In genomic region chr3:37814547-37814946, GRCh38 we compare ENCODE assay signal across 9 cellular contexts. TPM values are rescaled to one million over a fixed set of nuclear protein-coding genes. Genes with fewer than 3 reads are reported as not detected.
A peak's percentile ranks its signal among the peaks of the same experiment; 100 is the strongest.
DNase-seq lines count a peak whose midpoint lies in the region; ATAC-seq and TF ChIP-seq lines count a peak whose summit lies in the region.
"Had no signal": no experiment of that assay in that cellular context is flagged by ENCODE, and none has a peak within 500 bp of the region (broad histone marks: within the 10 kb centered on the region; RNA-seq: fewer than 3 reads in every experiment).

No MANE protein-coding gene starts in this region.

- H3K9me3 ChIP-seq in HEK293 (ENCODE audit: control insufficient read depth, insufficient read depth, low read depth, low read length) (no peaks in the 10 kb centered on the region), esophagus squamous epithelium (no peaks in the 10 kb centered on the region)

- no peaks in the 10 kb centered on the region for H3K36me3 ChIP-seq in BJ (ENCODE audit: control insufficient read depth, insufficient read depth, low read length)
- no peaks in the 10 kb centered on the region for H3K36me3 ChIP-seq in HEK293 (ENCODE audit: control insufficient read depth in 2 of 2, insufficient read depth in 1 of 2, low read length in 2 of 2)
- peaks cover 0 to 38% (median 0%) of the 10 kb centered on the region in 3 donors for H3K36me3 ChIP-seq in esophagus squamous epithelium

- peaks cover 10% of the 10 kb centered on the region for H3K27me3 Mint-ChIP-seq in stimulated activated memory B cell treated with anti-CD40 and anti-IgM and Interleukin-4, amounts not matched to agents 10 μg/mL and 1 μg/mL and 100 μg/mL, for 72 hours
- H3K27me3 Mint-ChIP-seq in natural killer cell treated with Interleukin-12 subunit alpha and Interleukin-12 subunit beta and Interleukin-15 and Interleukin-18, amount 100 ng/mL, for 72 hours, result peaks cover 4 to 18% of the 10 kb centered on the region in 2 donors

- no peaks in the 10 kb centered on the region for H3K27me3 ChIP-seq in BJ (ENCODE audit: control insufficient read depth, insufficient read depth, low read length)
- no peaks in the 10 kb centered on the region for H3K27me3 ChIP-seq in esophagus squamous epithelium

- H3K4me3 Mint-ChIP-seq in stimulated activated memory B cell treated with anti-CD40 and anti-IgM and Interleukin-4, amounts not matched to agents 10 μg/mL and 1 μg/mL and 100 μg/mL, for 72 hours, result no peak overlapping the region
- H3K4me3 Mint-ChIP-seq in natural killer cell treated with Interleukin-12 subunit alpha and Interleukin-12 subunit beta and Interleukin-15 and Interleukin-18, amount 100 ng/mL, for 72 hours, result no peak overlapping the region

- intact Hi-C loops in esophagus squamous epithelium (cut with DNase I), result no loop called here

- TF ChIP-seq CTCF in BJ (IDR thresholded peaks at IDR 0.05; ENCODE audit: insufficient read depth, low read depth, low read length), result peak; percentile 27
- TF ChIP-seq CTCF in HEK293 (tag by site-specific recombination; IDR thresholded peaks at IDR 0.05), result no peak
- peak in 3 of 6 experiments; percentile 10 to 22 (median 13) for TF ChIP-seq CTCF in esophagus squamous epithelium (IDR thresholded peaks at IDR 0.05)

- no peak for TF ChIP-seq POLR2A in esophagus squamous epithelium (IDR thresholded peaks at IDR 0.05)

- H3K27ac Mint-ChIP-seq in stimulated activated memory B cell treated with anti-CD40 and anti-IgM and Interleukin-4, amounts not matched to agents 10 μg/mL and 1 μg/mL and 100 μg/mL, for 72 hours, result no peak overlapping the region
- no peak overlapping the region for H3K27ac Mint-ChIP-seq in natural killer cell treated with Interleukin-12 subunit alpha and Interleukin-12 subunit beta and Interleukin-15 and Interleukin-18, amount 100 ng/mL, for 72 hours

- ATAC-seq in SK-N-SH treated with all-trans-retinoic acid at 6 μM for 48 hours (peak; percentile 63), GM19351 (IDR thresholded peaks at IDR 0.05; ENCODE audit: unreplicated experiment) (no peak)
- no peak for ATAC-seq in stimulated activated memory B cell treated with anti-CD40 and anti-IgM and Interleukin-4, amounts not matched to agents 10 μg/mL and 1 μg/mL and 100 μg/mL, for 72 hours
- ATAC-seq in natural killer cell treated with Interleukin-12 subunit alpha and Interleukin-12 subunit beta and Interleukin-15 and Interleukin-18, amount 100 ng/mL, for 72 hours, result no peak

- no peaks in the 10 kb centered on the region for H3K36me3 Mint-ChIP-seq in stimulated activated memory B cell treated with anti-CD40 and anti-IgM and Interleukin-4, amounts not matched to agents 10 μg/mL and 1 μg/mL and 100 μg/mL, for 72 hours
- no peaks in the 10 kb centered on the region for H3K36me3 Mint-ChIP-seq in natural killer cell treated with Interleukin-12 subunit alpha and Interleukin-12 subunit beta and Interleukin-15 and Interleukin-18, amount 100 ng/mL, for 72 hours

- no peak overlapping the region for H3K4me3 ChIP-seq in BJ (ENCODE audit: low read depth, low read length)
- no peak overlapping the region for H3K4me3 ChIP-seq in HEK293 (ENCODE audit: low read depth, low read length)
- H3K4me3 ChIP-seq in esophagus squamous epithelium, result no peak overlapping the region

- CTCF ChIA-PET in BJ (lab: Yijun Ruan, JAX) (interaction anchor here (0.6 to 1.6 kb wide), 8 partner anchors 11 to 79 kb away, joined by 3 to 5 read pairs (median 3); no protein-coding TSS in a partner anchor), HEK293 (lab: Yijun Ruan, JAX) (interaction anchor here (0.7 to 1.6 kb wide), 8 partner anchors 9 to 689 kb away, joined by 3 to 5 read pairs (median 4); no protein-coding TSS in a partner anchor)

- WGBS in esophagus squamous epithelium, 2 donors, result 91 to 94% methylated on average over 2 of the region's 2 CpGs

- no peaks in the 10 kb centered on the region for H3K4me1 Mint-ChIP-seq in stimulated activated memory B cell treated with anti-CD40 and anti-IgM and Interleukin-4, amounts not matched to agents 10 μg/mL and 1 μg/mL and 100 μg/mL, for 72 hours
- H3K4me1 Mint-ChIP-seq in natural killer cell treated with Interleukin-12 subunit alpha and Interleukin-12 subunit beta and Interleukin-15 and Interleukin-18, amount 100 ng/mL, for 72 hours (ENCODE audit: low read depth in 2 of 2), result no peaks in the 10 kb centered on the region

- H3K9me3 Mint-ChIP-seq in stimulated activated memory B cell treated with anti-CD40 and anti-IgM and Interleukin-4, amounts not matched to agents 10 μg/mL and 1 μg/mL and 100 μg/mL, for 72 hours, result no peaks in the 10 kb centered on the region
- H3K9me3 Mint-ChIP-seq in natural killer cell treated with Interleukin-12 subunit alpha and Interleukin-12 subunit beta and Interleukin-15 and Interleukin-18, amount 100 ng/mL, for 72 hours, result no peaks in the 10 kb centered on the region

- DNase-seq in BJ (ENCODE audit: low read depth) (no peak), iris pigment epithelial cell (ENCODE audit: low read depth) (peak; percentile 16), esophagus squamous epithelium (lab: John Stamatoyannopoulos, UW) (no peak)
- DNase-seq in natural killer cell treated with Interleukin-12 subunit alpha and Interleukin-12 subunit beta and Interleukin-15 and Interleukin-18, amount 100 ng/mL, for 72 hours (ENCODE audit: low spot score), result no peak
- DNase-seq: mesendoderm had no signal

- H3K27ac ChIP-seq in HEK293 (ENCODE audit: extremely low read depth, low read depth, low read length) (no peak overlapping the region), esophagus squamous epithelium (no peak overlapping the region)

- H3K4me1 ChIP-seq in HEK293 (ENCODE audit: control insufficient read depth, insufficient read depth, low read length) (no peaks in the 10 kb centered on the region), esophagus squamous epithelium (peaks cover 0 to 28% (median 3%) of the 10 kb centered on the region in 3 donors)

- POLR2A ChIA-PET in BJ (lab: Charles Lee), result no interaction called here
- POLR2A ChIA-PET in HEK293 (lab: Yijun Ruan, JAX), result no interaction called here

TF ChIP-seq in HEK293, 187 proteins besides CTCF, POLR2A, EP300 and RAD21:
- TF ChIP-seq ZNF174 (tag by site-specific recombination; IDR thresholded peaks at IDR 0.05), result no peak
- TF ChIP-seq ZNF654 (tag by site-specific recombination; IDR thresholded peaks at IDR 0.05; ENCODE audit: low read depth), result peak; percentile 23; the same call in 1 of the 2 replicates

TF ChIP-seq in SK-N-SH treated with all-trans-retinoic acid at 6 μM for 48 hours, 23 proteins besides CTCF, POLR2A, EP300 and RAD21 (continues in another document):
- TF ChIP-seq ZFP3 (CRISPR knock-in tag; IDR thresholded peaks at IDR 0.05) (no peak), ZFP30 (CRISPR knock-in tag; IDR thresholded peaks at IDR 0.05) (no peak), PPARA (CRISPR knock-in tag; IDR thresholded peaks at IDR 0.05; ENCODE audit: borderline replicate concordance) (no peak), ZC3H10 (CRISPR knock-in tag; IDR thresholded peaks at IDR 0.05) (no peak), SNAI2 (CRISPR knock-in tag; IDR thresholded peaks at IDR 0.05) (no peak), ZNF70 (CRISPR knock-in tag; IDR thresholded peaks at IDR 0.05) (no peak)
- TF ChIP-seq, protein P1, sequence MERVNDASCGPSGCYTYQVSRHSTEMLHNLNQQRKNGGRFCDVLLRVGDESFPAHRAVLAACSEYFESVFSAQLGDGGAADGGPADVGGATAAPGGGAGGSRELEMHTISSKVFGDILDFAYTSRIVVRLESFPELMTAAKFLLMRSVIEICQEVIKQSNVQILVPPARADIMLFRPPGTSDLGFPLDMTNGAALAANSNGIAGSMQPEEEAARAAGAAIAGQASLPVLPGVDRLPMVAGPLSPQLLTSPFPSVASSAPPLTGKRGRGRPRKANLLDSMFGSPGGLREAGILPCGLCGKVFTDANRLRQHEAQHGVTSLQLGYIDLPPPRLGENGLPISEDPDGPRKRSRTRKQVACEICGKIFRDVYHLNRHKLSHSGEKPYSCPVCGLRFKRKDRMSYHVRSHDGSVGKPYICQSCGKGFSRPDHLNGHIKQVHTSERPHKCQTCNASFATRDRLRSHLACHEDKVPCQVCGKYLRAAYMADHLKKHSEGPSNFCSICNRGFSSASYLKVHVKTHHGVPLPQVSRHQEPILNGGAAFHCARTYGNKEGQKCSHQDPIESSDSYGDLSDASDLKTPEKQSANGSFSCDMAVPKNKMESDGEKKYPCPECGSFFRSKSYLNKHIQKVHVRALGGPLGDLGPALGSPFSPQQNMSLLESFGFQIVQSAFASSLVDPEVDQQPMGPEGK (CRISPR knock-in tag; IDR thresholded peaks at IDR 0.05; ENCODE audit: borderline replicate concordance), result no peak
- TF ChIP-seq, protein P2, sequence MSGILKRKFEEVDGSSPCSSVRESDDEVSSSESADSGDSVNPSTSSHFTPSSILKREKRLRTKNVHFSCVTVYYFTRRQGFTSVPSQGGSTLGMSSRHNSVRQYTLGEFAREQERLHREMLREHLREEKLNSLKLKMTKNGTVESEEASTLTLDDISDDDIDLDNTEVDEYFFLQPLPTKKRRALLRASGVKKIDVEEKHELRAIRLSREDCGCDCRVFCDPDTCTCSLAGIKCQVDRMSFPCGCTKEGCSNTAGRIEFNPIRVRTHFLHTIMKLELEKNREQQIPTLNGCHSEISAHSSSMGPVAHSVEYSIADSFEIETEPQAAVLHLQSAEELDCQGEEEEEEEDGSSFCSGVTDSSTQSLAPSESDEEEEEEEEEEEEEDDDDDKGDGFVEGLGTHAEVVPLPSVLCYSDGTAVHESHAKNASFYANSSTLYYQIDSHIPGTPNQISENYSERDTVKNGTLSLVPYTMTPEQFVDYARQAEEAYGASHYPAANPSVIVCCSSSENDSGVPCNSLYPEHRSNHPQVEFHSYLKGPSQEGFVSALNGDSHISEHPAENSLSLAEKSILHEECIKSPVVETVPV (CRISPR knock-in tag; IDR thresholded peaks at IDR 0.05), result no peak
- TF ChIP-seq, protein P3, sequence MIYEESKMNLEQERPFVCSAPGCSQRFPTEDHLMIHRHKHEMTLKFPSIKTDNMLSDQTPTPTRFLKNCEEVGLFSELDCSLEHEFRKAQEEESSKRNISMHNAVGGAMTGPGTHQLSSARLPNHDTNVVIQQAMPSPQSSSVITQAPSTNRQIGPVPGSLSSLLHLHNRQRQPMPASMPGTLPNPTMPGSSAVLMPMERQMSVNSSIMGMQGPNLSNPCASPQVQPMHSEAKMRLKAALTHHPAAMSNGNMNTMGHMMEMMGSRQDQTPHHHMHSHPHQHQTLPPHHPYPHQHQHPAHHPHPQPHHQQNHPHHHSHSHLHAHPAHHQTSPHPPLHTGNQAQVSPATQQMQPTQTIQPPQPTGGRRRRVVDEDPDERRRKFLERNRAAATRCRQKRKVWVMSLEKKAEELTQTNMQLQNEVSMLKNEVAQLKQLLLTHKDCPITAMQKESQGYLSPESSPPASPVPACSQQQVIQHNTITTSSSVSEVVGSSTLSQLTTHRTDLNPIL (CRISPR knock-in tag; IDR thresholded peaks at IDR 0.05; ENCODE audit: low read depth), result no peak

RNA-seq across cellular contexts. Expression of gene CTDSPL, which starts 47.1 kb away (rescaled TPM):
- 43.0 and 45.2 TPM in 2 replicates for polyA plus RNA-seq in BJ (2011; rRNA removed)
- 44.6 and 64.8 TPM in 2 replicates for polyA minus RNA-seq in BJ (2011; rRNA and poly(A)+ RNA removed)
- 10 to 100 TPM; 20.7 to 55.1 (median 30.8) TPM for total RNA-seq in esophagus squamous epithelium
- total RNA-seq in natural killer cell treated with Interleukin-12 subunit alpha and Interleukin-12 subunit beta and Interleukin-15 and Interleukin-18, amount 100 ng/mL, for 72 hours, result 1 to 10 TPM in 1 of 2 donors, under 1 TPM in 1; 0.69 to 1.3 TPM

Comparison
In these comparisons a context has a peak if more than half of its experiments do, and no peak if none do; other contexts are left out.
1. RNA of gene CTDSPL, which starts 47.1 kb away (total RNA-seq): 20.7 to 55.1 TPM in esophagus squamous epithelium; 0.69 to 1.3 TPM in natural killer cell treated with Interleukin-12 subunit alpha and Interleukin-12 subunit beta and Interleukin-15 and Interleukin-18, amount 100 ng/mL, for 72 hours; every median in the first group is over 4 times any median in the second.